19 cellular contexts compared by ENCODE assay signal in the genomic region with DNA sequence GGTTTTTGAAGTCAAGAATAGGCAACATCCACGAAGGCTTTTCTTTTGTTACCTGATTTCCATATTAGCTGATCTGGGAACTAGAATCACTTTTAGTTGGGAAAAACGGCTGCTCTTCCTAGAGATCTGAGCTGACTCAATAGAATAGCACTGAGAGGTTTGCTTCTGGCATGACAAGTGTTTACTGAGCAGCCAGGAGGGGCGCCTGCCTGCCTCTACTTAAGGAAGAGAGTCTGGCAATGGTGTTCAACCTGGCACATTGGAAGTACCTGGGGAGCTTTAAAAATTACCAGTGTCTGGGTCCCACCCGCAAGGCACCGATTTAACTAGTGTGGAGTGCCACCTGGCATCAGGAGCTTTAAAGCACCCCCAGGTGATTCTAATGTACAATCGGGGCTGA. TPM values are rescaled to one million over a fixed set of nuclear protein-coding genes. Genes with fewer than 3 reads are reported as not detected.
A peak's percentile ranks its signal among the peaks of the same experiment; 100 is the strongest.
DNase-seq lines count a peak whose midpoint lies in the region; FAIRE-seq and TF ChIP-seq lines count a peak whose summit lies in the region.
"Had no signal": no experiment of that assay in that cellular context is flagged by ENCODE, and none has a peak within 500 bp of the region (broad histone marks: within the 10 kb centered on the region; RNA-seq: fewer than 3 reads in every experiment).

No MANE protein-coding gene starts in this region.

- H2AFZ ChIP-seq in H9 (ENCODE audit: low read length), result no peak overlapping the region
- H2AFZ ChIP-seq: GM23248 had no signal

- H3K79me1 ChIP-seq in H9 (ENCODE audit: insufficient read depth, low read depth, low read length, poor library complexity, severe bottlenecking), result no peaks in the 10 kb centered on the region

- no peaks in the 10 kb centered on the region for H3K36me3 Mint-ChIP-seq in H9 (ENCODE audit: insufficient read depth in 1 of 3, low read depth in 3 of 3)
- no peaks in the 10 kb centered on the region for H3K36me3 Mint-ChIP-seq in activated CD4-positive, alpha-beta T cell treated with anti-CD3 and anti-CD28 coated beads, Interleukin-2, amount 10 ng/mL, durations not matched to agents 7 days and 5 days (ENCODE audit: low read depth)
- H3K36me3 Mint-ChIP-seq: T-cell had no signal

- peaks cover 4% of the 10 kb centered on the region for H3K23me2 ChIP-seq in H9 (ENCODE audit: insufficient read length, low read depth, low read length, poor library complexity, severe bottlenecking)

- no peaks in the 10 kb centered on the region for H4K20me1 ChIP-seq in H9 (ENCODE audit: control insufficient read depth, insufficient read depth, insufficient read length)

- CTCF ChIA-PET in activated CD4-positive, alpha-beta T cell treated with anti-CD3 and anti-CD28 coated beads, Interleukin-2, amount 10 ng/mL, durations not matched to agents 7 days and 5 days (lab: Charles Lee), result interaction anchor here (1.1 kb wide), 2 partner anchors 18 to 74 kb away, joined by 3 to 4 read pairs; no protein-coding TSS in a partner anchor

- H3K27me3 ChIP-seq in H9 (ENCODE audit: insufficient read depth, low read length) (no peaks in the 10 kb centered on the region), bronchial epithelial cell (ENCODE audit: control insufficient read depth, insufficient read depth, low read length) (no peaks in the 10 kb centered on the region)

- no peak overlapping the region for H2AK5ac ChIP-seq in H9 (ENCODE audit: insufficient read length, low read length)

- H3K23ac ChIP-seq in H9 (ENCODE audit: insufficient read length, low read depth, low read length), result no peak overlapping the region

- H3K18ac ChIP-seq in H9 (ENCODE audit: insufficient read length, low read depth, low read length), result no peak overlapping the region

- H2BK12ac ChIP-seq in H9 (ENCODE audit: insufficient read length, low read depth, low read length), result no peak overlapping the region

- POLR2A ChIA-PET in activated CD4-positive, alpha-beta T cell treated with anti-CD3 and anti-CD28 coated beads, Interleukin-2, amount 10 ng/mL, durations not matched to agents 7 days and 5 days (lab: Charles Lee), result no interaction called here

- H3K4ac ChIP-seq in H9 (ENCODE audit: low read depth, low read length), result no peak overlapping the region

- H3K4me2 ChIP-seq in H9 (ENCODE audit: insufficient read depth, insufficient read length, low read length), result no peak overlapping the region

- no peak overlapping the region for H3K27ac Mint-ChIP-seq in H9
- H3K27ac Mint-ChIP-seq in activated CD4-positive, alpha-beta T cell treated with anti-CD3 and anti-CD28 coated beads, Interleukin-2, amount 10 ng/mL, durations not matched to agents 7 days and 5 days, result no peak overlapping the region
- H3K27ac Mint-ChIP-seq: T-cell had no signal

- no peak for FAIRE-seq in bronchial epithelial cell (lab: Jason Lieb, UNC)
- FAIRE-seq: GM12891 had no signal

- no peak overlapping the region for H2BK120ac ChIP-seq in H9 (ENCODE audit: low read depth, low read length, poor library complexity, severe bottlenecking)

- H3K14ac ChIP-seq in H9 (ENCODE audit: insufficient read depth, low read length), result no peak overlapping the region

- H3K79me2 ChIP-seq in H9 (ENCODE audit: insufficient read depth, low read length), result no peaks in the 10 kb centered on the region

- H3T11ph ChIP-seq in H9 (ENCODE audit: low read length), result no peak overlapping the region

- no peaks in the 10 kb centered on the region for H3K36me3 ChIP-seq in bronchial epithelial cell (ENCODE audit: control insufficient read depth, insufficient read depth, low read length)

- H3K9me3 Mint-ChIP-seq in H9, result no peaks in the 10 kb centered on the region
- H3K9me3 Mint-ChIP-seq in activated CD4-positive, alpha-beta T cell treated with anti-CD3 and anti-CD28 coated beads, Interleukin-2, amount 10 ng/mL, durations not matched to agents 7 days and 5 days, result no peaks in the 10 kb centered on the region
- H3K9me3 Mint-ChIP-seq: T-cell had no signal

- H3K56ac ChIP-seq in H9 (ENCODE audit: insufficient read length, low read depth, low read length), result no peak overlapping the region

- no CpG with 5 or more reads among the region's 6 CpGs for WGBS in H9 (ENCODE audit: extremely low coverage, insufficient read length, low lambda C conversion rate)

- H2BK5ac ChIP-seq in H9 (ENCODE audit: insufficient read length, low read length), result no peak overlapping the region

- no peak overlapping the region for H3K4me3 ChIP-seq in bronchial epithelial cell (ENCODE audit: low read depth, low read length)
- H3K4me3 ChIP-seq: GM23248 had no signal

- no peak overlapping the region for H4K5ac ChIP-seq in H9 (ENCODE audit: insufficient read length, low read depth, low read length)

- H3K4me1 ChIP-seq in H9 (ENCODE audit: insufficient read depth, low read length), result no peaks in the 10 kb centered on the region

- H3K9ac ChIP-seq in H9 (ENCODE audit: extremely low read depth, insufficient read length, low read length), result no peak overlapping the region
- H3K9ac ChIP-seq: GM23248 had no signal

- no peak overlapping the region for H3K4me3 Mint-ChIP-seq in H9
- H3K4me3 Mint-ChIP-seq in activated CD4-positive, alpha-beta T cell treated with anti-CD3 and anti-CD28 coated beads, Interleukin-2, amount 10 ng/mL, durations not matched to agents 7 days and 5 days, result no peak overlapping the region
- H3K4me3 Mint-ChIP-seq: T-cell had no signal

- no peak overlapping the region for H2BK20ac ChIP-seq in H9 (ENCODE audit: low read depth, low read length, poor library complexity, severe bottlenecking)

- H3K4me1 Mint-ChIP-seq in H9, result peaks cover 4 to 5% of the 10 kb centered on the region in 2 experiments; a peak in 3 of 4 replicates
- no peaks in the 10 kb centered on the region for H3K4me1 Mint-ChIP-seq in activated CD4-positive, alpha-beta T cell treated with anti-CD3 and anti-CD28 coated beads, Interleukin-2, amount 10 ng/mL, durations not matched to agents 7 days and 5 days

- no peak overlapping the region for H4K91ac ChIP-seq in H9 (ENCODE audit: insufficient read length, low read depth, low read length)

- no peak overlapping the region for H4K8ac ChIP-seq in H9 (replicated peaks; ENCODE audit: insufficient read length, low read depth, low read length)

- H2BK15ac ChIP-seq in H9 (ENCODE audit: low read depth, low read length), result no peak overlapping the region

- H3K9me3 ChIP-seq in H9 (ENCODE audit: control insufficient read depth, low read depth, low read length), result no peaks in the 10 kb centered on the region

- DNase-seq in DMS53 (lab: John Stamatoyannopoulos, UW) (peak; percentile 48), DMS53 treated with DMSO at 0.1 percent for 48 hours (lab: John Stamatoyannopoulos, UW; ENCODE audit: unreplicated experiment) (no peak), H9 (no peak), NCI-H2107 treated with DMSO at 0.1 percent for 48 hours (lab: John Stamatoyannopoulos, UW; ENCODE audit: unreplicated experiment) (peak; percentile 95), bronchial epithelial cell (ENCODE audit: low read depth) (no peak), nucleus accumbens (lab: John Stamatoyannopoulos, UW) (no peak)
- DNase-seq in activated CD4-positive, alpha-beta T cell treated with anti-CD3 and anti-CD28 coated beads, Interleukin-2, amount 10 ng/mL, durations not matched to agents 7 days and 5 days, result no peak
- no peak for DNase-seq in activated CD8-positive, alpha-beta memory T cell treated with anti-CD3 and anti-CD28 coated beads, Interleukin-2, amount 50 U/mL, for 48 hours
- DNase-seq: AML-193, GM23248, MM.1S, NCI-H1930, NCI-H446 treated with DMSO at 0.1 percent for 48 hours, NCI-H774, SIG-M5, T-cell had no signal

- H3K27me3 Mint-ChIP-seq in H9 (ENCODE audit: low read depth), result peaks cover 2% of the 10 kb centered on the region
- peaks cover 4% of the 10 kb centered on the region for H3K27me3 Mint-ChIP-seq in activated CD4-positive, alpha-beta T cell treated with anti-CD3 and anti-CD28 coated beads, Interleukin-2, amount 10 ng/mL, durations not matched to agents 7 days and 5 days
- H3K27me3 Mint-ChIP-seq: T-cell had no signal

- no peak overlapping the region for H3K27ac ChIP-seq in H9 (ENCODE audit: insufficient read length, low read depth, low read length)
- H3K27ac ChIP-seq: 22Rv1, C4-2B, GM23248 had no signal

- TF ChIP-seq CTCF in H9 (conservative IDR thresholded peaks at IDR 0.05) (peak; percentile 39; the same call in 1 of the 3 replicates), bronchial epithelial cell (IDR thresholded peaks at IDR 0.05; ENCODE audit: insufficient read depth, low read length, severe bottlenecking) (peak; percentile 8)

RNA-seq across cellular contexts. Expression of gene FAM43A, which starts 34.4 kb away (rescaled TPM):
- total RNA-seq in H9 (2021), result 2.4 and 2.7 TPM in 2 replicates
- total RNA-seq in bronchial epithelial cell, result 2.9 and 3.7 TPM in 2 replicates
- under 1 TPM; 0.54 to 0.69 TPM for total RNA-seq in activated CD4-positive, alpha-beta T cell treated with anti-CD3 and anti-CD28 coated beads, Interleukin-2, amount 10 ng/mL, durations not matched to agents 7 days and 5 days

RNA-seq across cellular contexts. Expression of gene LSG1, which starts 48.1 kb away (rescaled TPM):
- total RNA-seq in H9 (2021) (59.9 and 63.3 TPM in 2 replicates), bronchial epithelial cell (36.2 and 50.3 TPM in 2 replicates)
- total RNA-seq in activated CD4-positive, alpha-beta T cell treated with anti-CD3 and anti-CD28 coated beads, Interleukin-2, amount 10 ng/mL, durations not matched to agents 7 days and 5 days, result 10 to 100 TPM; 42.5 to 44.6 TPM

Comparison
In these comparisons a context has a peak if more than half of its experiments do, and no peak if none do; other contexts are left out.
1. DNase-seq: peak in DMS53 (single experiment) and NCI-H2107 treated with DMSO at 0.1 percent for 48 hours (single experiment); none in DMS53 treated with DMSO at 0.1 percent for 48 hours (single experiment), H9 (single experiment), bronchial epithelial cell (single experiment), nucleus accumbens (0 of 56), activated CD4-positive, alpha-beta T cell treated with anti-CD3 and anti-CD28 coated beads, Interleukin-2, amount 10 ng/mL, durations not matched to agents 7 days and 5 days (single experiment) and activated CD8-positive, alpha-beta memory T cell treated with anti-CD3 and anti-CD28 coated beads, Interleukin-2, amount 50 U/mL, for 48 hours (single experiment).